Comparison of ENCODE assay signal across 15 cellular contexts in the genomic region with DNA sequence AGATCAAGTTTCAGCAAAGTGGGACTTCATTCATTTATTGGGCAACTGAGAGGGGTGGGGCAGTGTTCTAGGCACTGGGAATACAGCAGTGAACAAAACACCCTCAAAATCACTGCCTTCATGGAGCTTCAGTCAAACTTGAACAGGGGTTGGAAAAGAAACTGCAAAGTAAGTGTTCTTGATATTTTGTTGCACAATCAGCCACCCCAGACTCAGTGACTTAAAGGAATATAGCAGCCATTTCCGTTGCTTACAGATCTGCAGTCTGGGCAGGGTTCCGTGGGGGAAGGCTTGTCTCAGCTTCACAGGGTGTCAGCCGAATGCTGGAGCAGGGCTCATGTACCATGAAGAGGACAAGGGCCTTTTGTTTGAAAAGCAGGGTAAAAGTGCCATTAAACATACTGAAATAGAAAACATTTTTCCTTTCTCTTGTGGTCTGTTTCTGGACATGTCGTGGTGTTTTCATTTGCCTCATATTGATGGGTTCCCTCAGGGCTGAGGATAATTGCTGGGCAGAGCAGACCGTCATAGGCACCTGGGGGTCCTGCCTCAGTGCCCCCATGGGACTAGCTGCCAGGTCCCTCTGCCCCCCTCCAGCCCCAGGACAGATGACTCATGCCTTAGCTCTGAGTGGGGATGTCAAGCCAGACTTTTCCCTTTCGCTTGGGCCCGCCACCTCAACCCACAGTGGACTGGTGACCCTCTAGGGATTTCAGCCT.
DNase-seq lines count a peak whose midpoint lies in the region; ATAC-seq, FAIRE-seq and TF ChIP-seq lines count a peak whose summit lies in the region.
"Had no signal": no experiment of that assay in that cellular context is flagged by ENCODE, and none has a peak within 500 bp of the region (broad histone marks: within the 10 kb centered on the region; RNA-seq: fewer than 3 reads in every experiment).

No MANE protein-coding gene starts in this region.

- H2AK5ac ChIP-seq in neuronal stem cell (ENCODE audit: low read depth, low read length), result no peak overlapping the region

- 93 to 100% methylated on average over 2 to 7 of the region's 7 CpGs for WGBS in endodermal cell (ENCODE audit: insufficient coverage in 1 of 2, insufficient read length in 1 of 2), 2 experiments
- no CpG with 5 or more reads among the region's 7 CpGs for WGBS in neuronal stem cell (ENCODE audit: extremely low coverage in 2 of 2, insufficient read length in 2 of 2, insufficient replicate concordance in 1 of 2), 2 donors

- no peaks in the 10 kb centered on the region for H3K9me3 Mint-ChIP-seq in endodermal cell

- no peak overlapping the region for H2AFZ ChIP-seq in neuronal stem cell (ENCODE audit: low read length)
- H2AFZ ChIP-seq: PC-9 had no signal

- H3K79me1 ChIP-seq in neuronal stem cell (ENCODE audit: low read depth, low read length), result no peaks in the 10 kb centered on the region

- H3K9ac ChIP-seq in endodermal cell (ENCODE audit: extremely low read depth, low read length, poor library complexity, severe bottlenecking) (no peak overlapping the region), neuronal stem cell (ENCODE audit: low read depth, low read length, poor library complexity) (no peak overlapping the region)
- H3K9ac ChIP-seq: SK-N-SH had no signal

- no peak overlapping the region for H2BK120ac ChIP-seq in neuronal stem cell (ENCODE audit: low read depth, low read length)

- DNase-seq in HTR-8/SVneo (ENCODE audit: insufficient read length, low spot score) (no peak), RPMI8226 (peak; percentile 35), endodermal cell (no peak), neuronal stem cell (ENCODE audit: low spot score) (no peak), H4 (ENCODE audit: low spot score) (no peak)
- DNase-seq: DMS53, GOT3, NCI-H1436 treated with DMSO at 0.1 percent for 48 hours, NCI-H2029 treated with DMSO at 0.1 percent for 48 hours, NCI-H510A, NCI-H774, PC-9, SK-N-SH had no signal

- H3K36me3 Mint-ChIP-seq in endodermal cell (ENCODE audit: low read depth), result no peaks in the 10 kb centered on the region

- no peak for ATAC-seq in GM21786 (IDR thresholded peaks at IDR 0.05; ENCODE audit: unreplicated experiment)
- ATAC-seq in HG02852 (IDR thresholded peaks at IDR 0.05; ENCODE audit: unreplicated experiment), result no peak

- H3K27ac ChIP-seq in endodermal cell (ENCODE audit: low read depth, low read length) (no peak overlapping the region), neuronal stem cell (replicated peaks; ENCODE audit: low read length) (no peak overlapping the region)
- H3K27ac ChIP-seq: PC-9 had no signal

- peaks cover 1% of the 10 kb centered on the region for H3K4me1 ChIP-seq in endodermal cell (ENCODE audit: control insufficient read depth, insufficient read depth, low read length)
- peaks cover 7 to 12% of the 10 kb centered on the region in 2 donors for H3K4me1 ChIP-seq in neuronal stem cell (ENCODE audit: control insufficient read depth in 2 of 2, insufficient read depth in 1 of 2, low read depth in 1 of 2, low read length in 2 of 2)

- no peak overlapping the region for H2BK15ac ChIP-seq in neuronal stem cell (ENCODE audit: low read length)

- no peak overlapping the region for H4K8ac ChIP-seq in neuronal stem cell (ENCODE audit: low read depth, low read length)

- H3K27me3 ChIP-seq in endodermal cell (ENCODE audit: control insufficient read depth, insufficient read depth, low read length, poor library complexity, severe bottlenecking) (no peaks in the 10 kb centered on the region), neuronal stem cell (ENCODE audit: control insufficient read depth in 3 of 3, insufficient read depth in 3 of 3, low read depth in 1 of 3, low read length in 3 of 3) (no peaks in the 10 kb centered on the region)

- no peak overlapping the region for H3K4me3 Mint-ChIP-seq in endodermal cell

- H3K4ac ChIP-seq in neuronal stem cell (ENCODE audit: low read length), result no peak overlapping the region

- H3K9me3 ChIP-seq in endodermal cell (ENCODE audit: control insufficient read depth, low read length), result no peaks in the 10 kb centered on the region
- H3K9me3 ChIP-seq in neuronal stem cell (replicated peaks in 1 of 2; ENCODE audit: control insufficient read depth in 2 of 2, insufficient read depth in 1 of 2, low read depth in 1 of 2, low read length in 2 of 2), result no peaks in the 10 kb centered on the region
- H3K9me3 ChIP-seq: SK-N-SH had no signal

- H3K36me3 ChIP-seq in endodermal cell (ENCODE audit: control insufficient read depth, insufficient read depth, low read length) (peaks cover 13% of the 10 kb centered on the region), neuronal stem cell (replicated peaks in 1 of 2; ENCODE audit: control insufficient read depth in 2 of 2, insufficient read depth in 2 of 2, low read length in 2 of 2) (no peaks in the 10 kb centered on the region)

- peaks cover 16% of the 10 kb centered on the region for H3K4me1 Mint-ChIP-seq in endodermal cell

- TF ChIP-seq CTCF in endodermal cell (conservative IDR thresholded peaks at IDR 0.05), result no peak

- H3K4me3 ChIP-seq in endodermal cell (ENCODE audit: low read length), result no peak overlapping the region
- H3K4me3 ChIP-seq in neuronal stem cell (ENCODE audit: low read length in 2 of 2), result no peak overlapping the region
- H3K4me3 ChIP-seq: PC-9 had no signal

- H2BK12ac ChIP-seq in neuronal stem cell (ENCODE audit: low read length), result no peak overlapping the region

- FAIRE-seq in HTR-8/SVneo (lab: Jason Lieb, UNC), result peak; percentile 28

- H3K18ac ChIP-seq in neuronal stem cell (ENCODE audit: low read length), result no peak overlapping the region

- no peak overlapping the region for H3K23ac ChIP-seq in neuronal stem cell (ENCODE audit: low read depth, low read length, poor library complexity)

- H4K91ac ChIP-seq in neuronal stem cell (ENCODE audit: low read depth, low read length, poor library complexity), result peak overlapping the region; percentile 19

- H3K27me3 Mint-ChIP-seq in endodermal cell (ENCODE audit: insufficient read depth), result no peaks in the 10 kb centered on the region

- H3K14ac ChIP-seq in neuronal stem cell (ENCODE audit: low read length), result no peak overlapping the region

- H3K27ac Mint-ChIP-seq in endodermal cell, result peak overlapping the region; percentile 56

- H3K4me2 ChIP-seq in neuronal stem cell (ENCODE audit: insufficient read depth, low read length, poor library complexity, severe bottlenecking), result no peak overlapping the region
- H3K4me2 ChIP-seq: PC-9, SK-N-SH had no signal

- no peak overlapping the region for H2BK5ac ChIP-seq in neuronal stem cell (ENCODE audit: low read length)
